Comparison of ENCODE assay signal across 1 cellular context in the genomic region with DNA sequence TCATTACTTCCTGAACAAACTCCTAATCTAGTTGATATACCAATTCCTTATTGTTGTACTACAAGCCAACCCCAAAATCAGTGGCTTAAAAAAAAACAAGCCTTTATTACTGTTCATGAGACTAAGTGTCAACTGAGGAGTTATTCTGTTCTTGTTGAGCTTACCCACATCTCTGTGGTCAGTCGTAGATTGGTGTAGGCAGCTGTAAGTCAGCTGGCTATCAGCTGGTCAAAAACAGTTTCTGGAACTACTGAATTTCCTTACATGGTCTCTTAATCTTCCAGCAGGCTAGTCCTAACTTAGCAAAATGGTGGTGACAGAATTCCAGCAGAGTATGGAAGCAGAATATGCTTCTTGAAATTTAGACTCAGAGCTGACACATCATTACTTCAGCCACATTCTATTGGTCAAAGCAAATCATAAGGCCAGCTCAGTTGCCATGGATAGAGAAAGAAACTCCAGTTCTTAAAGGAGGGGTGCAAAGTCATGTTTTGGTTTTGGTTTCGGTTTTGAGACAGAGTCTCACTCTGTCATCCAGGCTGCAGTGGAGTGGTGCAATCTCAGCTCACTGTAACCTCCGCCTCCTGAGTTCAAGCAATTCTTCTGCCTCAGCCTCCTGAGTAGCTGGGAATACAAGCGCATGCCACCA.
A peak's percentile ranks its signal among the peaks of the same experiment; 100 is the strongest.
TF ChIP-seq lines count a peak whose summit lies in the region.

No MANE protein-coding gene starts in this region.

TF ChIP-seq in GM12878, 131 proteins besides CTCF, POLR2A, EP300 and RAD21:
- TF ChIP-seq, protein P1, sequence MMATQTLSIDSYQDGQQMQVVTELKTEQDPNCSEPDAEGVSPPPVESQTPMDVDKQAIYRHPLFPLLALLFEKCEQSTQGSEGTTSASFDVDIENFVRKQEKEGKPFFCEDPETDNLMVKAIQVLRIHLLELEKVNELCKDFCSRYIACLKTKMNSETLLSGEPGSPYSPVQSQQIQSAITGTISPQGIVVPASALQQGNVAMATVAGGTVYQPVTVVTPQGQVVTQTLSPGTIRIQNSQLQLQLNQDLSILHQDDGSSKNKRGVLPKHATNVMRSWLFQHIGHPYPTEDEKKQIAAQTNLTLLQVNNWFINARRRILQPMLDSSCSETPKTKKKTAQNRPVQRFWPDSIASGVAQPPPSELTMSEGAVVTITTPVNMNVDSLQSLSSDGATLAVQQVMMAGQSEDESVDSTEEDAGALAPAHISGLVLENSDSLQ (IDR thresholded peaks at IDR 0.05): 0 out of 2 replicates have a peak, but pooled peaks have one; percentile 21
- TF ChIP-seq ZNF207 (IDR thresholded peaks at IDR 0.05; ENCODE audit: borderline replicate concordance) (no peak), BACH1 (IDR thresholded peaks at IDR 0.05; ENCODE audit: borderline replicate concordance) (no peak), JUND (IDR thresholded peaks at IDR 0.05; ENCODE audit: low read depth, low read length) (no peak), ZNF24 (IDR thresholded peaks at IDR 0.05) (peak; percentile 90), ZNF622 (IDR thresholded peaks at IDR 0.05) (no peak)
- TF ChIP-seq, protein P2, sequence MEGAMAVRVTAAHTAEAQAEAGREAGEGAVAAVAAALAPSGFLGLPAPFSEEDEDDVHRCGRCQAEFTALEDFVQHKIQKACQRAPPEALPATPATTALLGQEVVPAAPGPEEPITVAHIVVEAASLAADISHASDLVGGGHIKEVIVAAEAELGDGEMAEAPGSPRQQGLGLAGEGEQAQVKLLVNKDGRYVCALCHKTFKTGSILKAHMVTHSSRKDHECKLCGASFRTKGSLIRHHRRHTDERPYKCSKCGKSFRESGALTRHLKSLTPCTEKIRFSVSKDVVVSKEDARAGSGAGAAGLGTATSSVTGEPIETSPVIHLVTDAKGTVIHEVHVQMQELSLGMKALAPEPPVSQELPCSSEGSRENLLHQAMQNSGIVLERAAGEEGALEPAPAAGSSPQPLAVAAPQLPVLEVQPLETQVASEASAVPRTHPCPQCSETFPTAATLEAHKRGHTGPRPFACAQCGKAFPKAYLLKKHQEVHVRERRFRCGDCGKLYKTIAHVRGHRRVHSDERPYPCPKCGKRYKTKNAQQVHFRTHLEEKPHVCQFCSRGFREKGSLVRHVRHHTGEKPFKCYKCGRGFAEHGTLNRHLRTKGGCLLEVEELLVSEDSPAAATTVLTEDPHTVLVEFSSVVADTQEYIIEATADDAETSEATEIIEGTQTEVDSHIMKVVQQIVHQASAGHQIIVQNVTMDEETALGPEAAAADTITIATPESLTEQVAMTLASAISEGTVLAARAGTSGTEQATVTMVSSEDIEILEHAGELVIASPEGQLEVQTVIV (IDR thresholded peaks at IDR 0.05; ENCODE audit: borderline replicate concordance, partially characterized antibody): no peak
